Comparison of ENCODE assay signal across 1 cellular context in genomic region chr1:8358241-8358896, GRCh38.
TF ChIP-seq lines count a peak whose summit lies in the region.

No MANE protein-coding gene starts in this region.

TF ChIP-seq in H1, 55 proteins besides CTCF, POLR2A, EP300 and RAD21:
- no peak for TF ChIP-seq ATF2 (IDR thresholded peaks at IDR 0.05; ENCODE audit: low read length)
- TF ChIP-seq HDAC2 (IDR thresholded peaks at IDR 0.05; ENCODE audit: borderline replicate concordance in 1 of 2, low read depth in 2 of 2, low read length in 2 of 2), result no peak
- no peak for TF ChIP-seq SUZ12 (IDR thresholded peaks at IDR 0.05; ENCODE audit: low read length)
- no peak for TF ChIP-seq SP1 (IDR thresholded peaks at IDR 0.05; ENCODE audit: low read depth, low read length)
- TF ChIP-seq E2F6 (IDR thresholded peaks at IDR 0.05), result no peak
- no peak for TF ChIP-seq SP2 (IDR thresholded peaks at IDR 0.05; ENCODE audit: low read length)
- TF ChIP-seq RXRA (IDR thresholded peaks at IDR 0.05; ENCODE audit: insufficient read depth, low read depth, low read length), result no peak
- no peak for TF ChIP-seq HDAC6 (IDR thresholded peaks at IDR 0.05; ENCODE audit: low read depth, low read length)
- TF ChIP-seq CEBPB (IDR thresholded peaks at IDR 0.05; ENCODE audit: low read depth, low read length), result no peak
- no peak for TF ChIP-seq JUN (IDR thresholded peaks at IDR 0.05; ENCODE audit: low read depth, low read length)
- TF ChIP-seq CTBP2 (IDR thresholded peaks at IDR 0.05; ENCODE audit: borderline replicate concordance, insufficient read depth, insufficient read length, low read length), result no peak
- TF ChIP-seq EGR1 (IDR thresholded peaks at IDR 0.05; ENCODE audit: borderline replicate concordance, low read depth, low read length), result no peak
- TF ChIP-seq PHF8 (conservative IDR thresholded peaks at IDR 0.05; ENCODE audit: low read depth, low read length), result no peak
- no peak for TF ChIP-seq GABPA (IDR thresholded peaks at IDR 0.05; ENCODE audit: borderline replicate concordance, insufficient read depth, low read length)
- no peak for TF ChIP-seq JUND (IDR thresholded peaks at IDR 0.05; ENCODE audit: low read length)
- TF ChIP-seq SIX5 (IDR thresholded peaks at IDR 0.05; ENCODE audit: low read depth, low read length), result no peak
- TF ChIP-seq KDM5A (IDR thresholded peaks at IDR 0.05; ENCODE audit: low read length), result no peak
- TF ChIP-seq BACH1 (IDR thresholded peaks at IDR 0.05; ENCODE audit: low read length), result no peak
- no peak for TF ChIP-seq SP4 (IDR thresholded peaks at IDR 0.05; ENCODE audit: low read length)
